38 cellular contexts compared by ENCODE assay signal in genomic region chr19:21891086-21891485, GRCh38.
"Had no signal": no experiment of that assay in that cellular context is flagged by ENCODE, and none has a peak within 500 bp of the region (broad histone marks: within the 10 kb centered on the region; RNA-seq: fewer than 3 reads in every experiment).

No MANE protein-coding gene starts in this region.

- ATAC-seq: activated naive CD8-positive, alpha-beta T cell treated with anti-CD3 and anti-CD28 coated beads, Interleukin-2, amount 50 U/mL, for 24 hours; activated T-cell treated with anti-CD3 and anti-CD28 coated beads, Interleukin-2, amount 50 U/mL, for 4 hours; activated T-cell treated with anti-CD3 and anti-CD28 coated beads, Interleukin-2, amount 50 U/mL, for 72 hours; body of pancreas had no signal

- H3K27ac Mint-ChIP-seq: activated naive CD4-positive, alpha-beta T cell treated with anti-CD3 and anti-CD28 coated beads for 36 hours; activated naive CD4-positive, alpha-beta T cell treated with anti-CD3 and anti-CD28 coated beads, Interleukin-2, amount 10 ng/mL, durations not matched to agents 7 days and 5 days; activated naive CD4-positive, alpha-beta T cell treated with anti-CD3 and anti-CD28 coated beads, Interleukin-2, amount 50 U/mL, for 24 hours; activated naive CD4-positive, alpha-beta T cell treated with anti-CD3 and anti-CD28 coated beads, Interleukin-2, amount 50 U/mL, for 72 hours; activated naive CD8-positive, alpha-beta T cell; activated naive CD8-positive, alpha-beta T cell treated with anti-CD3 and anti-CD28 coated beads for 36 hours; activated naive CD8-positive, alpha-beta T cell treated with anti-CD3 and anti-CD28 coated beads, Interleukin-2, amount 10 ng/mL, durations not matched to agents 7 days and 5 days; activated naive CD8-positive, alpha-beta T cell treated with anti-CD3 and anti-CD28 coated beads, Interleukin-2, amount 50 U/mL, for 24 hours; activated T-cell treated with anti-CD3 and anti-CD28 coated beads, Interleukin-2, amount 50 U/mL, for 24 hours; activated T-cell treated with anti-CD3 and anti-CD28 coated beads, Interleukin-2, amount 50 U/mL, for 72 hours; activated T-helper 1 cell treated with anti-CD3 and anti-CD28 coated beads, Interleukin-12 subunit alpha, Interleukin-12 subunit beta, Interleukin-2, Interleukin-4 antibody, amounts not matched to agents 30 ng/mL and 10 ng/mL and 1 ng/mL, durations not matched to agents 14 hours and 24 hours and 36 hours; activated T-helper 17 cell treated with anti-CD3 and anti-CD28 coated beads, Interleukin-2, amount 50 U/mL, for 72 hours; brain had no signal

- H3K36me3 Mint-ChIP-seq: activated naive CD4-positive, alpha-beta T cell treated with anti-CD3 and anti-CD28 coated beads, Interleukin-2, amount 10 ng/mL, durations not matched to agents 7 days and 5 days; activated naive CD4-positive, alpha-beta T cell treated with anti-CD3 and anti-CD28 coated beads, Interleukin-2, amount 50 U/mL, for 24 hours; activated naive CD4-positive, alpha-beta T cell treated with anti-CD3 and anti-CD28 coated beads, Interleukin-2, amount 50 U/mL, for 72 hours; activated naive CD8-positive, alpha-beta T cell; brain had no signal

- DNase-seq: activated effector memory CD4-positive, alpha-beta T cell treated with anti-CD3 and anti-CD28 coated beads, Interleukin-2, amount 50 U/mL, for 16 hours; activated effector memory CD4-positive, alpha-beta T cell treated with Interleukin-2 at 50 U/mL for 16 hours; activated gamma-delta T cell; activated gamma-delta T cell treated with Interleukin-2 at 50 U/mL for 16 hours; activated naive CD4-positive, alpha-beta T cell; activated naive CD4-positive, alpha-beta T cell treated with anti-CD3 and anti-CD28 coated beads for 36 hours; activated naive CD4-positive, alpha-beta T cell treated with anti-CD3 and anti-CD28 coated beads, Interleukin-2, amount 10 ng/mL, durations not matched to agents 7 days and 5 days; activated naive CD4-positive, alpha-beta T cell treated with anti-CD3 and anti-CD28 coated beads, Interleukin-2, amount 50 U/mL, for 16 hours; activated naive CD4-positive, alpha-beta T cell treated with Interleukin-2 at 50 U/mL for 16 hours; activated naive CD8-positive, alpha-beta T cell treated with anti-CD3 and anti-CD28 coated beads for 36 hours; activated naive CD8-positive, alpha-beta T cell treated with anti-CD3 and anti-CD28 coated beads, Interleukin-2, amount 10 ng/mL, durations not matched to agents 7 days and 5 days; activated naive CD8-positive, alpha-beta T cell treated with anti-CD3 and anti-CD28 coated beads, Interleukin-2, amount 50 U/mL, for 24 hours; activated T-cell treated with anti-CD3 and anti-CD28 coated beads for 4 hours; activated T-cell treated with anti-CD3 and anti-CD28 coated beads, Interleukin-2, amount 50 U/mL, for 1 hour; activated T-cell treated with anti-CD3 and anti-CD28 coated beads, Interleukin-2, amount 50 U/mL, for 24 hours; activated T-cell treated with anti-CD3 and anti-CD28 coated beads, Interleukin-2, amount 50 U/mL, for 4 hours; activated T-cell treated with anti-CD3 and anti-CD28 coated beads, Interleukin-2, amount 50 U/mL, for 48 hours; activated T-cell treated with anti-CD3 and anti-CD28 coated beads, Interleukin-2, amount 50 U/mL, for 72 hours; adrenal gland; amniotic stem cell; amygdala; anterior cingulate cortex; aorta; body of pancreas; brain microvascular endothelial cell; caudate nucleus; central memory CD4-positive, alpha-beta T cell; cerebellar nuclear complex had no signal

- H3K36me3 ChIP-seq: adrenal gland, ascending aorta, brain microvascular endothelial cell, breast epithelium, cardiac muscle cell had no signal

- H3K9me3 Mint-ChIP-seq: activated naive CD4-positive, alpha-beta T cell treated with anti-CD3 and anti-CD28 coated beads, Interleukin-2, amount 50 U/mL, for 24 hours; activated T-helper 17 cell treated with anti-CD3 and anti-CD28 coated beads, Interleukin-2, amount 50 U/mL, for 72 hours had no signal

- H3K9me3 ChIP-seq: adrenal gland, body of pancreas had no signal

- H3K4me3 Mint-ChIP-seq: activated naive CD4-positive, alpha-beta T cell treated with anti-CD3 and anti-CD28 coated beads for 36 hours; activated naive CD4-positive, alpha-beta T cell treated with anti-CD3 and anti-CD28 coated beads, Interleukin-2, amount 10 ng/mL, durations not matched to agents 7 days and 5 days; activated naive CD4-positive, alpha-beta T cell treated with anti-CD3 and anti-CD28 coated beads, Interleukin-2, amount 50 U/mL, for 24 hours; activated naive CD8-positive, alpha-beta T cell; activated naive CD8-positive, alpha-beta T cell treated with anti-CD3 and anti-CD28 coated beads for 36 hours; activated naive CD8-positive, alpha-beta T cell treated with anti-CD3 and anti-CD28 coated beads, Interleukin-2, amount 10 ng/mL, durations not matched to agents 7 days and 5 days; activated naive CD8-positive, alpha-beta T cell treated with anti-CD3 and anti-CD28 coated beads, Interleukin-2, amount 50 U/mL, for 24 hours; activated T-cell treated with anti-CD3 and anti-CD28 coated beads, Interleukin-2, amount 50 U/mL, for 24 hours; activated T-cell treated with anti-CD3 and anti-CD28 coated beads, Interleukin-2, amount 50 U/mL, for 4 hours; activated T-cell treated with anti-CD3 and anti-CD28 coated beads, Interleukin-2, amount 50 U/mL, for 72 hours; activated T-helper 1 cell treated with anti-CD3 and anti-CD28 coated beads, Interleukin-12 subunit alpha, Interleukin-12 subunit beta, Interleukin-2, Interleukin-4 antibody, amounts not matched to agents 30 ng/mL and 10 ng/mL and 1 ng/mL, durations not matched to agents 14 hours and 24 hours and 36 hours; activated T-helper 17 cell treated with anti-CD3 and anti-CD28 coated beads, Interleukin-2, amount 50 U/mL, for 72 hours; brain; central memory CD8-positive, alpha-beta T cell had no signal

- H3K4me3 ChIP-seq: adrenal gland, ascending aorta, body of pancreas, breast epithelium, cardiac muscle cell had no signal

- H3K4me1 Mint-ChIP-seq: activated naive CD4-positive, alpha-beta T cell treated with anti-CD3 and anti-CD28 coated beads, Interleukin-2, amount 10 ng/mL, durations not matched to agents 7 days and 5 days; activated naive CD8-positive, alpha-beta T cell treated with anti-CD3 and anti-CD28 coated beads for 36 hours; activated naive CD8-positive, alpha-beta T cell treated with anti-CD3 and anti-CD28 coated beads, Interleukin-2, amount 10 ng/mL, durations not matched to agents 7 days and 5 days; activated naive CD8-positive, alpha-beta T cell treated with anti-CD3 and anti-CD28 coated beads, Interleukin-2, amount 50 U/mL, for 24 hours; activated T-helper 17 cell treated with anti-CD3 and anti-CD28 coated beads, Interleukin-2, amount 50 U/mL, for 72 hours; brain; central memory CD8-positive, alpha-beta T cell had no signal

- H3K27me3 Mint-ChIP-seq: activated naive CD4-positive, alpha-beta T cell treated with anti-CD3 and anti-CD28 coated beads, Interleukin-2, amount 10 ng/mL, durations not matched to agents 7 days and 5 days; activated naive CD4-positive, alpha-beta T cell treated with anti-CD3 and anti-CD28 coated beads, Interleukin-2, amount 50 U/mL, for 24 hours; activated naive CD8-positive, alpha-beta T cell; activated naive CD8-positive, alpha-beta T cell treated with anti-CD3 and anti-CD28 coated beads, Interleukin-2, amount 10 ng/mL, durations not matched to agents 7 days and 5 days; activated naive CD8-positive, alpha-beta T cell treated with anti-CD3 and anti-CD28 coated beads, Interleukin-2, amount 50 U/mL, for 24 hours; brain; central memory CD8-positive, alpha-beta T cell had no signal

- H3K4me1 ChIP-seq: adrenal gland, ascending aorta, body of pancreas, breast epithelium had no signal

- H3K27me3 ChIP-seq: adrenal gland, ascending aorta, body of pancreas, brain microvascular endothelial cell, breast epithelium, cardiac muscle cell had no signal

- H3K27ac ChIP-seq: adrenal gland, ascending aorta, body of pancreas, brain microvascular endothelial cell, breast epithelium, cardiac muscle cell had no signal
